Comparison of ENCODE assay signal across 11 cellular contexts in the genomic region with DNA sequence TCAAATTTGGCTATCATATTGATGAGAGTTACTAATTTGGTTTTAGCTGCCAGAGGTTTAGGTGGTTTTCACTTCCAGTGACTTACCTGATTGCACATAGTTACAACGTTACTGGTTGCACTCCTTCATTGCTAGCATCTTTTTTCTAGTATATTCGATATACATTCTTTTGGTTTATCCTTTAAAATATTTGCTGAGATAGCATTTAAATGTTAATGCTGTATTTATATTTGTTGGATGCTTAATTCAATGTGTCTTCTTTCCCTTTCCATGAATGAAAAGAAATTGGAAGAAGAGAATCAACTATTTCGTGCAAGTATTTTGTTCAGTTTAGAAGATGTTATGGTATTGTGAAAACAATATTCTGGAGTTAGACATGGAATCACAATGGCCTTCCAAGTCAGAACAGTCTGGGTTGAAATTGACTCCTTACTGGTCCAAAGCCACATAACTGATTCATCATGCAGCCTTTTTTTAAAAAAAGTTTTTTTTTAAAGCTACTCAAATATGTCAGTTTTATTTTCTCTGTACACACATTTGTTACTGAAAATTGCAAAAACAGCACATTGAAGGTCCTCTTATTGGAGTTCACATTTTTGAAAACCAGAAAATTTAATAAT. TPM values are rescaled to one million over a fixed set of nuclear protein-coding genes. Genes with fewer than 3 reads are reported as not detected.
A peak's percentile ranks its signal among the peaks of the same experiment; 100 is the strongest.
DNase-seq lines count a peak whose midpoint lies in the region; ATAC-seq and TF ChIP-seq lines count a peak whose summit lies in the region.
"Had no signal": no experiment of that assay in that cellular context is flagged by ENCODE, and none has a peak within 500 bp of the region (broad histone marks: within the 10 kb centered on the region; RNA-seq: fewer than 3 reads in every experiment).

No MANE protein-coding gene starts in this region.

- no peak for DNase-seq in stimulated activated naive CD8-positive, alpha-beta T cell treated with anti-CD3 and anti-CD28 coated beads, Interleukin-15, Interleukin-2, amounts not matched to agents 100 U/mL and 50 U/mL, for 24 hours
- DNase-seq in adipocyte (ENCODE audit: low read depth) (peak; percentile 65), iris pigment epithelial cell (ENCODE audit: low read depth) (peak; percentile 38), vagina (ENCODE audit: extremely low spot score in 2 of 2) (no peak), NCI-H2029 (lab: John Stamatoyannopoulos, UW) (no peak), nucleus accumbens (lab: John Stamatoyannopoulos, UW) (no peak), NCI-H82 (lab: John Stamatoyannopoulos, UW) (no peak)
- DNase-seq: amygdala, gastrocnemius medialis, NCI-H2227 treated with DMSO at 0.1 percent for 48 hours had no signal

- H3K27me3 ChIP-seq in adipocyte (replicated peaks; ENCODE audit: control insufficient read depth, insufficient read depth, low read length) = no peaks in the 10 kb centered on the region
- H3K27me3 ChIP-seq in vagina = no peaks in the 10 kb centered on the region

- no peaks in the 10 kb centered on the region for H3K9me3 Mint-ChIP-seq in stimulated activated naive CD8-positive, alpha-beta T cell treated with anti-CD3 and anti-CD28 coated beads, Interleukin-15, Interleukin-2, amounts not matched to agents 100 ng/mL and 50 ng/mL, for 24 hours

- no peak for TF ChIP-seq CTCF in vagina (IDR thresholded peaks at IDR 0.05)

- no peaks in the 10 kb centered on the region for H3K36me3 ChIP-seq in adipocyte (ENCODE audit: control insufficient read depth, insufficient read depth, low read length, severe bottlenecking)
- no peaks in the 10 kb centered on the region for H3K36me3 ChIP-seq in vagina
- H3K36me3 ChIP-seq: gastrocnemius medialis had no signal

- H3K27me3 Mint-ChIP-seq in stimulated activated naive CD8-positive, alpha-beta T cell treated with anti-CD3 and anti-CD28 coated beads, Interleukin-15, Interleukin-2, amounts not matched to agents 100 ng/mL and 50 ng/mL, for 24 hours = no peaks in the 10 kb centered on the region

- peaks cover 46% of the 10 kb centered on the region for H3K4me1 Mint-ChIP-seq in stimulated activated naive CD8-positive, alpha-beta T cell treated with anti-CD3 and anti-CD28 coated beads, Interleukin-15, Interleukin-2, amounts not matched to agents 100 ng/mL and 50 ng/mL, for 24 hours (ENCODE audit: low read depth)

- H3K9ac ChIP-seq in adipocyte (ENCODE audit: low read length) = peak overlapping the region; percentile 90

- no peaks in the 10 kb centered on the region for H3K36me3 Mint-ChIP-seq in stimulated activated naive CD8-positive, alpha-beta T cell treated with anti-CD3 and anti-CD28 coated beads, Interleukin-15, Interleukin-2, amounts not matched to agents 100 ng/mL and 50 ng/mL, for 24 hours (ENCODE audit: low read depth)

- peak overlapping the region; percentile 93 for H3K4me3 Mint-ChIP-seq in stimulated activated naive CD8-positive, alpha-beta T cell treated with anti-CD3 and anti-CD28 coated beads, Interleukin-15, Interleukin-2, amounts not matched to agents 100 ng/mL and 50 ng/mL, for 24 hours

- intact Hi-C loops in vagina (cut with DNase I) = no loop called here

- no peak for ATAC-seq in stimulated activated naive CD8-positive, alpha-beta T cell treated with anti-CD3 and anti-CD28 coated beads, Interleukin-15, Interleukin-2, amounts not matched to agents 100 U/mL and 50 U/mL, for 24 hours
- ATAC-seq: gastrocnemius medialis had no signal

- no peak overlapping the region for H3K27ac Mint-ChIP-seq in stimulated activated naive CD8-positive, alpha-beta T cell treated with anti-CD3 and anti-CD28 coated beads, Interleukin-15, Interleukin-2, amounts not matched to agents 100 ng/mL and 50 ng/mL, for 24 hours

- no peak for TF ChIP-seq POLR2A in vagina (IDR thresholded peaks at IDR 0.05)

- H3K9me3 ChIP-seq in adipocyte (ENCODE audit: control insufficient read depth, low read length) = no peaks in the 10 kb centered on the region
- H3K9me3 ChIP-seq in vagina = no peaks in the 10 kb centered on the region
- H3K9me3 ChIP-seq: gastrocnemius medialis had no signal

- H3K4me1 ChIP-seq in adipocyte (ENCODE audit: control insufficient read depth, insufficient read depth, low read length) (peaks cover 35% of the 10 kb centered on the region), vagina (peaks cover 48% of the 10 kb centered on the region)
- H3K4me1 ChIP-seq: gastrocnemius medialis had no signal

- H3K4me3 ChIP-seq in adipocyte (ENCODE audit: low read length) = peak overlapping the region; percentile 95
- no peak overlapping the region for H3K4me3 ChIP-seq in vagina

- peak overlapping the region; percentile 94 for H3K27ac ChIP-seq in vagina
- H3K27ac ChIP-seq: gastrocnemius medialis had no signal

RNA-seq across cellular contexts. Expression of gene SPIN1, which starts 2.2 kb away (rescaled TPM):
- total RNA-seq in vagina = 72.9 TPM

Comparison
In these comparisons a context has a peak if more than half of its experiments do, and no peak if none do; other contexts are left out.
1. DNase-seq: peak in adipocyte (single experiment) and iris pigment epithelial cell (single experiment); none in stimulated activated naive CD8-positive, alpha-beta T cell treated with anti-CD3 and anti-CD28 coated beads, Interleukin-15, Interleukin-2, amounts not matched to agents 100 U/mL and 50 U/mL, for 24 hours (single experiment), vagina (0 of 2), NCI-H2029 (single experiment), nucleus accumbens (0 of 56) and NCI-H82 (single experiment).